1 cellular context compared by ENCODE assay signal in genomic region chr19:1490311-1491113, GRCh38.
A peak's percentile ranks its signal among the peaks of the same experiment; 100 is the strongest.
TF ChIP-seq lines count a peak whose summit lies in the region.

PCSK4 (minus strand) TSS chr19:1490350; CDS start chr19:1490346, 4 bp downstream.

TF ChIP-seq in K562, 482 proteins besides CTCF, POLR2A, EP300 and RAD21 (continued from another document and continues in another):
- TF ChIP-seq REST (CRISPR knock-in tag; IDR thresholded peaks at IDR 0.05; ENCODE audit: low read depth) (no peak), ELK1 (CRISPR knock-in tag; IDR thresholded peaks at IDR 0.05) (no peak), KLF13 (tag; IDR thresholded peaks at IDR 0.05; ENCODE audit: borderline replicate concordance, low read depth) (peak; percentile 35; the same call in 1 of the 2 replicates), DIDO1 (tag; IDR thresholded peaks at IDR 0.05; ENCODE audit: low read depth) (no peak), MXI1 (IDR thresholded peaks at IDR 0.05; ENCODE audit: low read depth, low read length) (peak; percentile 93), ARID2 (IDR thresholded peaks at IDR 0.05) (no peak), ZHX1 (conservative IDR thresholded peaks at IDR 0.05; ENCODE audit: low read length) (no peak), XRCC3 (IDR thresholded peaks at IDR 0.05) (no peak), POLR2H (tag; IDR thresholded peaks at IDR 0.05; ENCODE audit: low read depth) (no peak), ZNF41 (CRISPR knock-in tag; conservative IDR thresholded peaks at IDR 0.05) (no peak), ZNF778 (CRISPR knock-in tag; IDR thresholded peaks at IDR 0.05) (no peak), ZNF175 (CRISPR knock-in tag; IDR thresholded peaks at IDR 0.05; ENCODE audit: low read depth) (no peak), ZNF592 (IDR thresholded peaks at IDR 0.05) (no peak), RUNX1 (IDR thresholded peaks at IDR 0.05; ENCODE audit: low read depth) (no peak), ZNF197 (CRISPR knock-in tag; IDR thresholded peaks at IDR 0.05; ENCODE audit: low read depth) (no peak), CREB3 (tag; conservative IDR thresholded peaks at IDR 0.05; ENCODE audit: low read depth) (no peak), SMAD4 (CRISPR knock-in tag; conservative IDR thresholded peaks at IDR 0.05) (0 out of 2 replicates have a peak, but pooled peaks have one; percentile 6), RBM14 (IDR thresholded peaks at IDR 0.05; ENCODE audit: borderline replicate concordance, insufficient read depth, low read depth, low read length) (no peak), ZNF395 (CRISPR knock-in tag; IDR thresholded peaks at IDR 0.05) (no peak), CHD4 (IDR thresholded peaks at IDR 0.05; ENCODE audit: insufficient read depth, insufficient replicate concordance, low read depth, low read length, poor library complexity, severe bottlenecking) (no peak), FOXJ3 (CRISPR knock-in tag; IDR thresholded peaks at IDR 0.05) (no peak), MAFK (IDR thresholded peaks at IDR 0.05; ENCODE audit: low read length) (no peak), SIN3A (IDR thresholded peaks at IDR 0.05; ENCODE audit: borderline replicate concordance in 2 of 2, control insufficient read depth in 1 of 2, low read depth in 2 of 2, low read length in 2 of 2) (peak; percentile 90 to 93; a peak in 3 of 4 replicates), POLR2AphosphoS2 (IDR thresholded peaks at IDR 0.05; ENCODE audit: low read length) (no peak), THRB (CRISPR knock-in tag; conservative IDR thresholded peaks at IDR 0.05) (no peak), E2F4 (CRISPR knock-in tag; IDR thresholded peaks at IDR 0.05; ENCODE audit: low read depth) (no peak), ZFX (CRISPR knock-in tag; IDR thresholded peaks at IDR 0.05) (no peak; the same call in 1 of the 2 replicates), TCF7L2 (IDR thresholded peaks at IDR 0.05; ENCODE audit: low read depth, low read length) (peak; percentile 81), GTF2F1 (IDR thresholded peaks at IDR 0.05; ENCODE audit: low read depth, low read length) (no peak), PML (IDR thresholded peaks at IDR 0.05; ENCODE audit: low read length) (0 out of 2 replicates have a peak, but pooled peaks have one; percentile 25), CHD2 (IDR thresholded peaks at IDR 0.05; ENCODE audit: low read depth, low read length) (peak; percentile 72), PTTG1 (tag; IDR thresholded peaks at IDR 0.05; ENCODE audit: low read depth) (no peak), KLF1 (tag; IDR thresholded peaks at IDR 0.05) (no peak), ZNF431 (CRISPR knock-in tag; IDR thresholded peaks at IDR 0.05) (no peak), ZNF830 (CRISPR knock-in tag; IDR thresholded peaks at IDR 0.05) (no peak), KDM5B (IDR thresholded peaks at IDR 0.05; ENCODE audit: insufficient replicate concordance, low read depth, low read length) (no peak), NCOA4 (IDR thresholded peaks at IDR 0.05; ENCODE audit: partially characterized antibody) (no peak), SRSF9 (IDR thresholded peaks at IDR 0.05; ENCODE audit: borderline replicate concordance, low read depth, low read length) (no peak), THRA (IDR thresholded peaks at IDR 0.05) (no peak), MTF1 (CRISPR knock-in tag; IDR thresholded peaks at IDR 0.05; ENCODE audit: borderline replicate concordance) (no peak), ZNF644 (tag; IDR thresholded peaks at IDR 0.05; ENCODE audit: low read depth) (no peak), GABPB2 (CRISPR knock-in tag; conservative IDR thresholded peaks at IDR 0.05) (no peak), ARID3B (CRISPR knock-in tag; IDR thresholded peaks at IDR 0.05; ENCODE audit: borderline replicate concordance) (no peak), PCBP1 (IDR thresholded peaks at IDR 0.05; ENCODE audit: low read depth, low read length, poor library complexity, severe bottlenecking) (no peak), ZNF253 (CRISPR knock-in tag; conservative IDR thresholded peaks at IDR 0.05) (no peak)
